ENCODE assay signal across 8 cellular contexts in genomic region chr17:39769974-39770587, GRCh38. TPM values are rescaled to one million over a fixed set of nuclear protein-coding genes. Genes with fewer than 3 reads are reported as not detected.
DNase-seq lines count a peak whose midpoint lies in the region; ATAC-seq and TF ChIP-seq lines count a peak whose summit lies in the region.

No MANE protein-coding gene starts in this region.

- H4K20me1 ChIP-seq in OCI-LY7 (ENCODE audit: insufficient read depth, low read length), result peaks cover under 1% of the 10 kb centered on the region; the same call in 1 of the 2 replicates

- no peaks in the 10 kb centered on the region for H3K27me3 Mint-ChIP-seq in activated naive CD8-positive, alpha-beta T cell treated with anti-CD3 and anti-CD28 coated beads, Interleukin-2, amount 50 U/mL, for 24 hours

- no TSS peak for BruUV-seq in OCI-LY7 (replicated peaks; lab: Mats Ljungman, UMichigan)

- peaks cover 100% of the 10 kb centered on the region for H3K4me1 Mint-ChIP-seq in activated naive CD8-positive, alpha-beta T cell treated with anti-CD3 and anti-CD28 coated beads, Interleukin-2, amount 50 U/mL, for 24 hours

- H3K4me1 ChIP-seq in OCI-LY7 (ENCODE audit: insufficient read depth, low read length, poor library complexity, severe bottlenecking), result peaks cover 85% of the 10 kb centered on the region

- ATAC-seq in HG03175 (IDR thresholded peaks at IDR 0.05; ENCODE audit: unreplicated experiment) (peak; percentile 54), GM21367 (IDR thresholded peaks at IDR 0.05; ENCODE audit: unreplicated experiment) (no peak)
- peak; percentile 79 for ATAC-seq in activated naive CD8-positive, alpha-beta T cell treated with anti-CD3 and anti-CD28 coated beads, Interleukin-2, amount 50 U/mL, for 24 hours

- H2AFZ ChIP-seq in OCI-LY7 (ENCODE audit: low read length), result no peak overlapping the region

- POLR2A ChIA-PET in OCI-LY7 (lab: Charles Lee), result interaction anchor here (0.5 to 2.0 kb wide), 5 partner anchors 11 to 388 kb away, joined by 3 to 18 read pairs (median 3); no protein-coding TSS in a partner anchor

- no peak for TF ChIP-seq CTCF in OCI-LY7 (conservative IDR thresholded peaks at IDR 0.05; ENCODE audit: low read length)

- peak overlapping the region; percentile 41 for H3K4me3 ChIP-seq in OCI-LY7 (ENCODE audit: low read depth, low read length, poor library complexity, severe bottlenecking)

- H3K9me2 ChIP-seq in OCI-LY7 (ENCODE audit: insufficient read depth, low read length), result no peaks in the 10 kb centered on the region

- peak overlapping the region; percentile 88 for H3K4me2 ChIP-seq in OCI-LY7 (ENCODE audit: low read length)

- peak; percentile 45 for DNase-seq in NK-92 treated with Interleukin-12 subunit alpha and Interleukin-12 subunit beta, amount 100 ng/mL, for 24 hours (lab: John Stamatoyannopoulos, UW)
- no peak for DNase-seq in NK-92 (lab: John Stamatoyannopoulos, UW; ENCODE audit: unreplicated experiment)
- DNase-seq in OCI-LY7 (ENCODE audit: low spot score), result peak; percentile 67
- no peak for DNase-seq in activated naive CD8-positive, alpha-beta T cell treated with anti-CD3 and anti-CD28 coated beads, Interleukin-2, amount 50 U/mL, for 24 hours
- peak; percentile 66 for DNase-seq in stimulated activated CD8-positive, alpha-beta memory T cell treated with anti-CD3 and anti-CD28 coated beads, Interleukin-4, amount 100 ng/mL, for 48 hours
- DNase-seq in OCI-M1 (lab: John Stamatoyannopoulos, UW), result no peak

- peaks cover 69% of the 10 kb centered on the region for H3K36me3 Mint-ChIP-seq in activated naive CD8-positive, alpha-beta T cell treated with anti-CD3 and anti-CD28 coated beads, Interleukin-2, amount 50 U/mL, for 24 hours (ENCODE audit: low read depth)

- intact Hi-C loops in OCI-LY7 (cut with micrococcal nuclease; ENCODE audit: unreplicated experiment), result no loop called here

- H3K4me3 Mint-ChIP-seq in activated naive CD8-positive, alpha-beta T cell treated with anti-CD3 and anti-CD28 coated beads, Interleukin-2, amount 50 U/mL, for 24 hours, result peak overlapping the region; percentile 71

- H3K79me2 ChIP-seq in OCI-LY7 (ENCODE audit: insufficient read depth, low read depth, low read length), result peaks cover 97% of the 10 kb centered on the region

- CTCF ChIA-PET in OCI-LY7 (lab: Charles Lee; ENCODE audit: unreplicated experiment), result no interaction called here

- peaks cover 98% of the 10 kb centered on the region for H3K36me3 ChIP-seq in OCI-LY7 (ENCODE audit: insufficient read depth, low read length)

- H3K9me3 Mint-ChIP-seq in activated naive CD8-positive, alpha-beta T cell treated with anti-CD3 and anti-CD28 coated beads, Interleukin-2, amount 50 U/mL, for 24 hours, result no peaks in the 10 kb centered on the region

- H3K27ac Mint-ChIP-seq in activated naive CD8-positive, alpha-beta T cell treated with anti-CD3 and anti-CD28 coated beads, Interleukin-2, amount 50 U/mL, for 24 hours, result peak overlapping the region; percentile 99

- no peaks in the 10 kb centered on the region for H3K9me3 ChIP-seq in OCI-LY7 (ENCODE audit: low read length)

- peak overlapping the region; percentile 94 for H3K27ac ChIP-seq in OCI-LY7 (ENCODE audit: low read depth, low read length, poor library complexity, severe bottlenecking)

RNA-seq across cellular contexts. Expression of gene GRB7, which starts 32.3 kb away (rescaled TPM):
- 0.25 and 0.31 TPM in 2 replicates for total RNA-seq in OCI-LY7 (2014; rRNA removed; shearing (Covaris generic))
- total RNA-seq in OCI-LY7 (2022), result not detected in 2 replicates

RNA-seq across cellular contexts. Expression of gene MIEN1, which starts 39.7 kb away (rescaled TPM):
- total RNA-seq in OCI-LY7 (2014; rRNA removed; shearing (Covaris generic)), result 77.3 and 89.9 TPM in 2 replicates
- total RNA-seq in OCI-LY7 (2022), result 55.4 and 59.4 TPM in 2 replicates

Comparison
In these comparisons a context has a peak if more than half of its experiments do, and no peak if none do; other contexts are left out.
1. DNase-seq: peak in NK-92 treated with Interleukin-12 subunit alpha and Interleukin-12 subunit beta, amount 100 ng/mL, for 24 hours (single experiment), OCI-LY7 (single experiment) and stimulated activated CD8-positive, alpha-beta memory T cell treated with anti-CD3 and anti-CD28 coated beads, Interleukin-4, amount 100 ng/mL, for 48 hours (single experiment); none in NK-92 (single experiment), activated naive CD8-positive, alpha-beta T cell treated with anti-CD3 and anti-CD28 coated beads, Interleukin-2, amount 50 U/mL, for 24 hours (single experiment) and OCI-M1 (single experiment).